Comparison of ENCODE assay signal across 11 cellular contexts in the genomic region with DNA sequence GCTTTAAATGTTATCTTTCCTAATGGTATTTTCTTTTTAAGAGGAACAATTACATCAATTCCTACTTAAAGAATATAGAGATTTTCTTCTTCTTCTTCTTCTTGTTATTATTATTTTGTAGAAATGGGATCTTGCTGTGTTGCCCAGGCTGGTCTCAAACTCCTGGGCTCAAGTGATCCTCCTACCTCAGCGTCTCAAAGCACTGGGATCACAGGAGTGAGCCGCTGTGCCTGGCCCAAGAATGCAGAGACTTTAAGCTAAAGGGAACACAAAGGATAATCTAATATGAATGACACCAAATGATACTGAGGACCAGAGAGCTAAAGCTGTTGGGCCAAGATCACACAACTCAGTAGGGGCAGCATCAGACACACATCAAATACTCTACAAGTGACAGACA.
"Had no signal": no experiment of that assay in that cellular context is flagged by ENCODE, and none has a peak within 500 bp of the region (broad histone marks: within the 10 kb centered on the region; RNA-seq: fewer than 3 reads in every experiment).

No MANE protein-coding gene starts in this region.

- H3K4me3 Mint-ChIP-seq: GM23338, H9, HFFc6 had no signal

- DNase-seq: GM23248, GOT3, H7, H9, HCEC 1CT, HFFc6 had no signal

- H2AFZ ChIP-seq: GM23248, GM23338 had no signal

- H3K27ac ChIP-seq: GM23248 had no signal

- H3K27ac Mint-ChIP-seq: GM23338, HFFc6 had no signal

- H3K9me3 ChIP-seq: HAP-1 had no signal

- H3K9ac ChIP-seq: GM23248 had no signal

- H3K4me1 ChIP-seq: HAP-1 had no signal

- H3K36me3 ChIP-seq: HAP-1 had no signal

- H3K9me3 Mint-ChIP-seq: GM23338, H9, HFFc6 had no signal

- H3K4me3 ChIP-seq: GM23248, GM23338, HAP-1 had no signal

- H3K4me1 Mint-ChIP-seq: GM23338 had no signal

- ATAC-seq: GM23338, HCT116 had no signal

- FAIRE-seq: H1, H54 had no signal

- H3K4me2 ChIP-seq: GM23338 had no signal
